ENCODE assay signal across 1 cellular context in genomic region chr20:33796263-33796906, GRCh38.
TF ChIP-seq lines count a peak whose summit lies in the region.

No MANE protein-coding gene starts in this region.

TF ChIP-seq in HepG2, 621 proteins besides CTCF, POLR2A, EP300 and RAD21 (continued from another document):
- TF ChIP-seq NFATC3 (CRISPR knock-in tag; IDR thresholded peaks at IDR 0.05) (peak; percentile 21; the same call in 1 of the 2 replicates), MBD4 (IDR thresholded peaks at IDR 0.05; ENCODE audit: borderline replicate concordance, low read length) (no peak), SIN3A (IDR thresholded peaks at IDR 0.05; ENCODE audit: borderline replicate concordance, low read depth, low read length) (no peak), RBAK (CRISPR knock-in tag; IDR thresholded peaks at IDR 0.05) (no peak), ZNF577 (CRISPR knock-in tag; IDR thresholded peaks at IDR 0.05; ENCODE audit: borderline replicate concordance, low read depth) (no peak), KLF9 (CRISPR knock-in tag; IDR thresholded peaks at IDR 0.05; ENCODE audit: low read depth) (no peak), ZNF263 (CRISPR knock-in tag; IDR thresholded peaks at IDR 0.05) (peak; percentile 74), HDAC1 (CRISPR knock-in tag; IDR thresholded peaks at IDR 0.05) (no peak), ETV6 (CRISPR knock-in tag; conservative IDR thresholded peaks at IDR 0.05) (no peak), KDM5A (IDR thresholded peaks at IDR 0.05; ENCODE audit: borderline replicate concordance, low read length) (no peak), ZNF530 (CRISPR knock-in tag; IDR thresholded peaks at IDR 0.05; ENCODE audit: low read depth) (no peak), ZNF205 (CRISPR knock-in tag; IDR thresholded peaks at IDR 0.05) (no peak), SMC3 (IDR thresholded peaks at IDR 0.05; ENCODE audit: low read length) (no peak), ZNF24 (IDR thresholded peaks at IDR 0.05) (0 out of 2 replicates have a peak, but pooled peaks have one; percentile 17), MYPOP (CRISPR knock-in tag; IDR thresholded peaks at IDR 0.05) (no peak), KAT2B (IDR thresholded peaks at IDR 0.05; ENCODE audit: borderline replicate concordance, low read depth, low read length) (peak; percentile 26; the same call in 1 of the 2 replicates), TRAFD1 (CRISPR knock-in tag; IDR thresholded peaks at IDR 0.05; ENCODE audit: borderline replicate concordance) (no peak)
